1 cellular context compared by ENCODE assay signal in the genomic region with DNA sequence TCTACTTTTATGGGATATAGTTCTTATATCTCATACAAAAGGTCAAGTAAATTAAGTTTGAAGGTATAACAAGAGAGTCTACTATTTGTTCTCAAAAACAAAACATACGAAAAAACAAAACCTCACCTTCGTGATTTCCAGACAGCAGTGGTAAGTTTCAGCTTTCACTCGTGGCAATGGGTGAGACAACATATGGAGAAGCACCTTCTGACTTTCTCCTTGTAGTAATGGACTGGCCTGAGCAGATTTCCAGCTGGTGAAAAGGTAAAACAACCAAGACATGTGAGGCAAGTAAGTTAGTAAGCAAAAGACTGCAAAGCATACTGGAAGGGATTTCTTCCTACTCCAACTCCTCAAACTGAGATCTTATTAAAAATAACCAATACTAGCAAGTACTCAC.
TF ChIP-seq lines count a peak whose summit lies in the region.

No MANE protein-coding gene starts in this region.

TF ChIP-seq in HepG2, 621 proteins besides CTCF, POLR2A, EP300 and RAD21 (continued from another document):
- TF ChIP-seq, protein P1, sequence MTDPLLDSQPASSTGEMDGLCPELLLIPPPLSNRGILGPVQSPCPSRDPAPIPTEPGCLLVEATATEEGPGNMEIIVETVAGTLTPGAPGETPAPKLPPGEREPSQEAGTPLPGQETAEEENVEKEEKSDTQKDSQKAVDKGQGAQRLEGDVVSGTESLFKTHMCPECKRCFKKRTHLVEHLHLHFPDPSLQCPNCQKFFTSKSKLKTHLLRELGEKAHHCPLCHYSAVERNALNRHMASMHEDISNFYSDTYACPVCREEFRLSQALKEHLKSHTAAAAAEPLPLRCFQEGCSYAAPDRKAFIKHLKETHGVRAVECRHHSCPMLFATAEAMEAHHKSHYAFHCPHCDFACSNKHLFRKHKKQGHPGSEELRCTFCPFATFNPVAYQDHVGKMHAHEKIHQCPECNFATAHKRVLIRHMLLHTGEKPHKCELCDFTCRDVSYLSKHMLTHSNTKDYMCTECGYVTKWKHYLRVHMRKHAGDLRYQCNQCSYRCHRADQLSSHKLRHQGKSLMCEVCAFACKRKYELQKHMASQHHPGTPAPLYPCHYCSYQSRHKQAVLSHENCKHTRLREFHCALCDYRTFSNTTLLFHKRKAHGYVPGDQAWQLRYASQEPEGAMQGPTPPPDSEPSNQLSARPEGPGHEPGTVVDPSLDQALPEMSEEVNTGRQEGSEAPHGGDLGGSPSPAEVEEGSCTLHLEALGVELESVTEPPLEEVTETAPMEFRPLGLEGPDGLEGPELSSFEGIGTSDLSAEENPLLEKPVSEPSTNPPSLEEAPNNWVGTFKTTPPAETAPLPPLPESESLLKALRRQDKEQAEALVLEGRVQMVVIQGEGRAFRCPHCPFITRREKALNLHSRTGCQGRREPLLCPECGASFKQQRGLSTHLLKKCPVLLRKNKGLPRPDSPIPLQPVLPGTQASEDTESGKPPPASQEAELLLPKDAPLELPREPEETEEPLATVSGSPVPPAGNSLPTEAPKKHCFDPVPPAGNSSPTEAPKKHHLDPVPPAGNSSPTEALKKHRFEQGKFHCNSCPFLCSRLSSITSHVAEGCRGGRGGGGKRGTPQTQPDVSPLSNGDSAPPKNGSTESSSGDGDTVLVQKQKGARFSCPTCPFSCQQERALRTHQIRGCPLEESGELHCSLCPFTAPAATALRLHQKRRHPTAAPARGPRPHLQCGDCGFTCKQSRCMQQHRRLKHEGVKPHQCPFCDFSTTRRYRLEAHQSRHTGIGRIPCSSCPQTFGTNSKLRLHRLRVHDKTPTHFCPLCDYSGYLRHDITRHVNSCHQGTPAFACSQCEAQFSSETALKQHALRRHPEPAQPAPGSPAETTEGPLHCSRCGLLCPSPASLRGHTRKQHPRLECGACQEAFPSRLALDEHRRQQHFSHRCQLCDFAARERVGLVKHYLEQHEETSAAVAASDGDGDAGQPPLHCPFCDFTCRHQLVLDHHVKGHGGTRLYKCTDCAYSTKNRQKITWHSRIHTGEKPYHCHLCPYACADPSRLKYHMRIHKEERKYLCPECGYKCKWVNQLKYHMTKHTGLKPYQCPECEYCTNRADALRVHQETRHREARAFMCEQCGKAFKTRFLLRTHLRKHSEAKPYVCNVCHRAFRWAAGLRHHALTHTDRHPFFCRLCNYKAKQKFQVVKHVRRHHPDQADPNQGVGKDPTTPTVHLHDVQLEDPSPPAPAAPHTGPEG (CRISPR knock-in tag; IDR thresholded peaks at IDR 0.05): no peak
- TF ChIP-seq ZNF276 (CRISPR knock-in tag; IDR thresholded peaks at IDR 0.05; ENCODE audit: low read depth): no peak
- TF ChIP-seq SKI (IDR thresholded peaks at IDR 0.05; ENCODE audit: partially characterized antibody): no peak
- no peak for TF ChIP-seq ZNF350 (CRISPR knock-in tag; IDR thresholded peaks at IDR 0.05; ENCODE audit: borderline replicate concordance, low read depth)
- no peak for TF ChIP-seq ZFP62 (CRISPR knock-in tag; IDR thresholded peaks at IDR 0.05)
- TF ChIP-seq, protein P2, sequence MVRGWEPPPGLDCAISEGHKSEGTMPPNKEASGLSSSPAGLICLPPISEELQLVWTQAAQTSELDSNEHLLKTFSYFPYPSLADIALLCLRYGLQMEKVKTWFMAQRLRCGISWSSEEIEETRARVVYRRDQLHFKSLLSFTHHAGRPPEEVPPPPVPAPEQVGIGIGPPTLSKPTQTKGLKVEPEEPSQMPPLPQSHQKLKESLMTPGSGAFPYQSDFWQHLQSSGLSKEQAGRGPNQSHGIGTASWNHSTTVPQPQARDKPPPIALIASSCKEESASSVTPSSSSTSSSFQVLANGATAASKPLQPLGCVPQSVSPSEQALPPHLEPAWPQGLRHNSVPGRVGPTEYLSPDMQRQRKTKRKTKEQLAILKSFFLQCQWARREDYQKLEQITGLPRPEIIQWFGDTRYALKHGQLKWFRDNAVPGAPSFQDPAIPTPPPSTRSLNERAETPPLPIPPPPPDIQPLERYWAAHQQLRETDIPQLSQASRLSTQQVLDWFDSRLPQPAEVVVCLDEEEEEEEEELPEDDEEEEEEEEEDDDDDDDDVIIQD (CRISPR knock-in tag; IDR thresholded peaks at IDR 0.05; ENCODE audit: low read depth): no peak
- TF ChIP-seq SALL2 (CRISPR knock-in tag; IDR thresholded peaks at IDR 0.05): no peak
